ENCODE assay signal across 8 cellular contexts in the genomic region with DNA sequence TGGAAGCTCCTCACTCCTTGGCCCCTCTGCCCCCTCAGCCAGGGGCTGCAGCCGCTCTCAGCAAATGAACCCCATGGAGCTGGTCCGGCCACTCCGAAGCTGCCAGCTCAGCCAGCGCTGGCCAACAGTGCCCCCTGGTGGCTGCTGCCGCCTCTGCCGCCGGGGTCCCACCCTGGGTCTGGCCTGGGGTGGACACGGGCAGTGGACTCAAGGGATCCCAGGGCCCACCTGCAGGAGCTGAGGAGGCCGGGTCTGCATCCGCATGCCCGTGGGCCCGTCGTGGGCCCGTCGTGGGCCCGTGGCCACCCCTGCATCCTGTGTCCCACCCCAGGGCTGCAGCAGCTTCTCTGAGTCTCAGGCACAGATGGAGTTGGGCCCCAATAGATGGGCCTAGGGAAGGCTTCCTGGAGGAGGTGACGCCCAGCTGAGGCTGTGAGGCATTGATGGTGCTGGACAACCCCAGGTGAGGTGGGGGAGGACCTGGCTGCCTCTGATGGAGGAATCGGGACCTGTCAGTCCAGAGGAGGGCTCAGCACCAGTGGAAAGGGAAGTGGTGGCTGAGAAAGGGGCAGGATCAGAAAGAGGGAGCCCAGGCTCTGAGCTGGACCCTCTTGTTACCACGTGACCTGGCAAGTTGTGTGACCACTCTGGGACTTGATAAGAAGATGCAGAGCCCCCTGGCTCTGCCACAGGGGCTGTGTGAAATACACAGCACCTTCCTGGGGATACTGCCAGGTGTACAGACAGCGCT.
DNase-seq lines count a peak whose midpoint lies in the region; ATAC-seq and TF ChIP-seq lines count a peak whose summit lies in the region.

No MANE protein-coding gene starts in this region.

- no peak overlapping the region for H3K27ac ChIP-seq in OCI-LY1 (ENCODE audit: low read depth, low read length, poor library complexity, severe bottlenecking)
- H3K27ac ChIP-seq in sigmoid colon, result no peak overlapping the region

- no peak overlapping the region for H3K4me3 ChIP-seq in OCI-LY1 (ENCODE audit: low read depth, low read length, poor library complexity, severe bottlenecking)
- no peak overlapping the region for H3K4me3 ChIP-seq in sigmoid colon

- no peaks in the 10 kb centered on the region for H3K36me3 Mint-ChIP-seq in activated T-helper 17 cell treated with anti-CD3 and anti-CD28 coated beads, Interleukin-2, amount 50 U/mL, for 72 hours (ENCODE audit: low read depth)

- no peak for TF ChIP-seq EP300 in sigmoid colon (IDR thresholded peaks at IDR 0.05)

- no peaks in the 10 kb centered on the region for H3K36me3 ChIP-seq in OCI-LY1 (ENCODE audit: insufficient read depth, low read length)
- no peaks in the 10 kb centered on the region for H3K36me3 ChIP-seq in sigmoid colon

- H3K9me3 ChIP-seq in OCI-LY1 (ENCODE audit: low read length) (no peaks in the 10 kb centered on the region), sigmoid colon (no peaks in the 10 kb centered on the region)

- no peak overlapping the region for H3K27ac Mint-ChIP-seq in activated T-helper 17 cell treated with anti-CD3 and anti-CD28 coated beads, Interleukin-2, amount 50 U/mL, for 72 hours

- H3K4me1 Mint-ChIP-seq in activated T-helper 17 cell treated with anti-CD3 and anti-CD28 coated beads, Interleukin-2, amount 50 U/mL, for 72 hours, result no peaks in the 10 kb centered on the region

- TF ChIP-seq CTCF in OCI-LY1 (IDR thresholded peaks at IDR 0.05; ENCODE audit: low read length) (peak; percentile 85), sigmoid colon (IDR thresholded peaks at IDR 0.05) (peak; percentile 32 to 81 (median 74))

- intact Hi-C loops in left cardiac atrium (cut with DNase I) (loop anchor here (2.0 to 5.0 kb wide), 2 partner anchors 259 to 728 kb away; no protein-coding TSS in a partner anchor), sigmoid colon (cut with DNase I) (loop anchor here (5.0 kb wide), 1 partner anchor 728 kb away; no protein-coding TSS in a partner anchor)

- H3K4me2 ChIP-seq in OCI-LY1 (ENCODE audit: low read length), result no peak overlapping the region

- DNase-seq in NCI-H82 (lab: John Stamatoyannopoulos, UW) (peak; percentile 53), NCI-H82 treated with DMSO at 0.1 percent for 48 hours (lab: John Stamatoyannopoulos, UW; ENCODE audit: unreplicated experiment) (no peak), left cardiac atrium (peak; percentile 65), sigmoid colon (peak; percentile 63), NCI-H2227 treated with DMSO at 0.1 percent for 48 hours (lab: John Stamatoyannopoulos, UW) (no peak)

- no peaks in the 10 kb centered on the region for H3F3A ChIP-seq in OCI-LY1 (ENCODE audit: insufficient read depth, low read length)

- no peaks in the 10 kb centered on the region for H3K9me3 Mint-ChIP-seq in activated T-helper 17 cell treated with anti-CD3 and anti-CD28 coated beads, Interleukin-2, amount 50 U/mL, for 72 hours

- H3K4me3 Mint-ChIP-seq in activated T-helper 17 cell treated with anti-CD3 and anti-CD28 coated beads, Interleukin-2, amount 50 U/mL, for 72 hours, result no peak overlapping the region

- TF ChIP-seq POLR2A in sigmoid colon (IDR thresholded peaks at IDR 0.05), result no peak

- H3K9me2 ChIP-seq in OCI-LY1 (ENCODE audit: low read depth, low read length), result no peaks in the 10 kb centered on the region

- H3K9ac ChIP-seq in OCI-LY1 (ENCODE audit: low read length), result no peak overlapping the region

- WGBS in sigmoid colon, 2 donors, result 12 to 16% methylated on average over 20 of the region's 20 CpGs

- no peaks in the 10 kb centered on the region for H3K79me2 ChIP-seq in OCI-LY1 (ENCODE audit: insufficient read depth, low read length)

- ATAC-seq in activated T-helper 17 cell treated with anti-CD3 and anti-CD28 coated beads, Interleukin-2, amount 50 U/mL, for 72 hours (replicated peaks), result peak; percentile 71
- peak; percentile 86 to 91 for ATAC-seq in left cardiac atrium
- ATAC-seq in GM18867 (IDR thresholded peaks at IDR 0.05; ENCODE audit: unreplicated experiment), result no peak

- H3K27me3 Mint-ChIP-seq in activated T-helper 17 cell treated with anti-CD3 and anti-CD28 coated beads, Interleukin-2, amount 50 U/mL, for 72 hours, result peaks cover 23% of the 10 kb centered on the region

- H3K4me1 ChIP-seq in OCI-LY1 (ENCODE audit: insufficient read depth, low read length, severe bottlenecking), result no peaks in the 10 kb centered on the region
- peaks cover 0 to 5% (median 0%) of the 10 kb centered on the region in 4 donors for H3K4me1 ChIP-seq in sigmoid colon

- H3K27me3 ChIP-seq in OCI-LY1 (ENCODE audit: insufficient read depth, low read length) (no peaks in the 10 kb centered on the region), sigmoid colon (peaks cover 6 to 55% (median 40%) of the 10 kb centered on the region in 3 donors)

- no peaks in the 10 kb centered on the region for H4K20me1 ChIP-seq in OCI-LY1 (ENCODE audit: insufficient read depth, low read length)

- no peak overlapping the region for H2AFZ ChIP-seq in OCI-LY1 (ENCODE audit: low read length)

Comparison
In these comparisons a context has a peak if more than half of its experiments do, and no peak if none do; other contexts are left out.
1. DNase-seq: peak in NCI-H82 (single experiment), left cardiac atrium (single experiment) and sigmoid colon (single experiment); none in NCI-H82 treated with DMSO at 0.1 percent for 48 hours (single experiment) and NCI-H2227 treated with DMSO at 0.1 percent for 48 hours (single experiment).